ENCODE assay signal across 1 cellular context in genomic region chr10:8045728-8046494, GRCh38.
TF ChIP-seq lines count a peak whose summit lies in the region.

No MANE protein-coding gene starts in this region.

TF ChIP-seq in SK-N-SH treated with all-trans-retinoic acid at 6 μM for 48 hours, 23 proteins besides CTCF, POLR2A, EP300 and RAD21 (continued from another document):
- TF ChIP-seq TSHZ2 (CRISPR knock-in tag; IDR thresholded peaks at IDR 0.05) (no peak), ZNF8 (CRISPR knock-in tag; IDR thresholded peaks at IDR 0.05) (no peak), ARNTL (CRISPR knock-in tag; IDR thresholded peaks at IDR 0.05; ENCODE audit: borderline replicate concordance, low read depth) (no peak), CSDC2 (CRISPR knock-in tag; IDR thresholded peaks at IDR 0.05) (no peak), OSR1 (CRISPR knock-in tag; IDR thresholded peaks at IDR 0.05) (no peak), CSRNP3 (CRISPR knock-in tag; IDR thresholded peaks at IDR 0.05) (no peak), ESRRG (CRISPR knock-in tag; IDR thresholded peaks at IDR 0.05) (no peak), ZNF70 (CRISPR knock-in tag; IDR thresholded peaks at IDR 0.05) (no peak)
